In genomic region chr7:7765422-7765821, GRCh38 we compare ENCODE assay signal across 10 cellular contexts. TPM values are rescaled to one million over a fixed set of nuclear protein-coding genes. Genes with fewer than 3 reads are reported as not detected.
DNase-seq lines count a peak whose midpoint lies in the region; ATAC-seq and TF ChIP-seq lines count a peak whose summit lies in the region.
"Had no signal": no experiment of that assay in that cellular context is flagged by ENCODE, and none has a peak within 500 bp of the region (broad histone marks: within the 10 kb centered on the region; RNA-seq: fewer than 3 reads in every experiment).

No MANE protein-coding gene starts in this region.

- H3K4me3 ChIP-seq in CD8-positive, alpha-beta T cell (ENCODE audit: low read depth, low read length), result no peak overlapping the region
- H3K4me3 ChIP-seq in MG63 (no peak overlapping the region), gastrocnemius medialis (no peak overlapping the region), psoas muscle (no peak overlapping the region)

- no peak for TF ChIP-seq CTCF in CD8-positive, alpha-beta T cell (IDR thresholded peaks at IDR 0.05)
- no peak for TF ChIP-seq CTCF in gastrocnemius medialis (IDR thresholded peaks at IDR 0.05 in 4 of 5, conservative IDR thresholded peaks at IDR 0.05 in 1 of 5)
- no peak for TF ChIP-seq CTCF in psoas muscle (IDR thresholded peaks at IDR 0.05)

- H3K36me3 ChIP-seq in CD8-positive, alpha-beta T cell (ENCODE audit: insufficient read depth, low read length), result no peaks in the 10 kb centered on the region
- H3K36me3 ChIP-seq in MG63, result no peaks in the 10 kb centered on the region
- H3K36me3 ChIP-seq in gastrocnemius medialis, result no peaks in the 10 kb centered on the region
- no peaks in the 10 kb centered on the region for H3K36me3 ChIP-seq in psoas muscle (ENCODE audit: insufficient read depth in 1 of 2, low read depth in 1 of 2)
- H3K36me3 ChIP-seq: neutrophil had no signal

- DNase-seq in CD8-positive, alpha-beta T cell, result no peak
- DNase-seq in MG63, result peak; percentile 37
- no peak for DNase-seq in NCI-H345 (lab: John Stamatoyannopoulos, UW)
- no peak for DNase-seq in medulla oblongata (ENCODE audit: extremely low spot score)
- DNase-seq in gastrocnemius medialis, result no peak
- no peak for DNase-seq in psoas muscle
- DNase-seq: activated naive CD8-positive, alpha-beta T cell treated with anti-CD3 and anti-CD28 coated beads, Interleukin-2, amount 10 ng/mL, durations not matched to agents 7 days and 5 days had no signal

- peaks cover 29% of the 10 kb centered on the region for H3K4me1 ChIP-seq in CD8-positive, alpha-beta T cell (ENCODE audit: insufficient read depth, low read length)
- H3K4me1 ChIP-seq in gastrocnemius medialis (peaks cover 9 to 14% of the 10 kb centered on the region in 2 donors), psoas muscle (peaks cover 19% of the 10 kb centered on the region)

- no peak for TF ChIP-seq POLR2A in gastrocnemius medialis (IDR thresholded peaks at IDR 0.05)

- H3K27me3 Mint-ChIP-seq in CD8-positive, alpha-beta T cell (ENCODE audit: low read depth), result no peaks in the 10 kb centered on the region
- H3K27me3 Mint-ChIP-seq: activated naive CD8-positive, alpha-beta T cell treated with anti-CD3 and anti-CD28 coated beads, Interleukin-2, amount 10 ng/mL, durations not matched to agents 7 days and 5 days had no signal

- ATAC-seq in CD8-positive, alpha-beta T cell, result no peak
- ATAC-seq in GM19397 (IDR thresholded peaks at IDR 0.05; ENCODE audit: unreplicated experiment) (peak; percentile 48), HG02885 (IDR thresholded peaks at IDR 0.05; ENCODE audit: poor library complexity, unreplicated experiment) (peak; percentile 73), gastrocnemius medialis (no peak), psoas muscle (no peak)

- POLR2A ChIA-PET in CD8-positive, alpha-beta T cell (lab: Charles Lee), result interaction anchor here (0.8 to 1.2 kb wide), 2 partner anchors 8 to 584 kb away, joined by 3 read pairs; no protein-coding TSS in a partner anchor

- H3K4me1 Mint-ChIP-seq in CD8-positive, alpha-beta T cell (ENCODE audit: low read depth), result peaks cover 47% of the 10 kb centered on the region

- H3K9me3 ChIP-seq in CD8-positive, alpha-beta T cell (ENCODE audit: low read length), result no peaks in the 10 kb centered on the region
- H3K9me3 ChIP-seq in MG63 (no peaks in the 10 kb centered on the region), gastrocnemius medialis (no peaks in the 10 kb centered on the region), psoas muscle (no peaks in the 10 kb centered on the region)
- H3K9me3 ChIP-seq: neutrophil had no signal

- H3K27ac ChIP-seq in CD8-positive, alpha-beta T cell (ENCODE audit: low read depth, low read length), result no peak overlapping the region
- H3K27ac ChIP-seq in gastrocnemius medialis (no peak overlapping the region), psoas muscle (no peak overlapping the region)
- H3K27ac ChIP-seq: neutrophil had no signal

- intact Hi-C loops in CD8-positive, alpha-beta T cell (cut with DNase I, micrococcal nuclease), result loop anchor here (2.0 to 10.0 kb wide), 3 partner anchors 15 to 341 kb away; no protein-coding TSS in a partner anchor
- intact Hi-C loops in gastrocnemius medialis (cut with DNase I; ENCODE audit: low total_unique reads) (no loop called here), psoas muscle (cut with DNase I) (loop anchor here (10.0 kb wide), 2 partner anchors 201 to 449 kb away; partner anchors contain the start of gene MIOS (in 1 of the 2))

- in situ Hi-C loops in gastrocnemius medialis (cut with MboI; ENCODE audit: low sequenced_read_pairs in 4 of 4), result loop anchor here in 2 of 4 donors (10.0 to 25.0 kb wide), 3 partner anchors 341 to 449 kb away; no protein-coding TSS in a partner anchor

- H3K9me3 Mint-ChIP-seq in CD8-positive, alpha-beta T cell, result no peaks in the 10 kb centered on the region
- H3K9me3 Mint-ChIP-seq: activated naive CD8-positive, alpha-beta T cell treated with anti-CD3 and anti-CD28 coated beads, Interleukin-2, amount 10 ng/mL, durations not matched to agents 7 days and 5 days had no signal

- H3K36me3 Mint-ChIP-seq in CD8-positive, alpha-beta T cell, result peaks cover 8% of the 10 kb centered on the region
- H3K36me3 Mint-ChIP-seq: activated naive CD8-positive, alpha-beta T cell treated with anti-CD3 and anti-CD28 coated beads, Interleukin-2, amount 10 ng/mL, durations not matched to agents 7 days and 5 days had no signal

- no peak overlapping the region for H3K4me3 Mint-ChIP-seq in CD8-positive, alpha-beta T cell
- H3K4me3 Mint-ChIP-seq: activated naive CD8-positive, alpha-beta T cell treated with anti-CD3 and anti-CD28 coated beads, Interleukin-2, amount 10 ng/mL, durations not matched to agents 7 days and 5 days had no signal

- CTCF ChIA-PET in CD8-positive, alpha-beta T cell (lab: Charles Lee), result interaction anchor here (0.9 to 2.8 kb wide), 7 partner anchors 11 to 442 kb away, joined by 3 to 16 read pairs (median 3); no protein-coding TSS in a partner anchor

- H3K27ac Mint-ChIP-seq in CD8-positive, alpha-beta T cell, result peak overlapping the region; percentile 76

- H3K27me3 ChIP-seq in CD8-positive, alpha-beta T cell (ENCODE audit: insufficient read depth, low read length), result no peaks in the 10 kb centered on the region
- H3K27me3 ChIP-seq in MG63 (no peaks in the 10 kb centered on the region), gastrocnemius medialis (no peaks in the 10 kb centered on the region), psoas muscle (ENCODE audit: insufficient read depth in 3 of 3, low read length in 2 of 3) (no peaks in the 10 kb centered on the region)
- H3K27me3 ChIP-seq: neutrophil had no signal

RNA-seq across cellular contexts. Expression of gene RPA3, which starts 47.0 kb away (rescaled TPM):
- 10 to 100 TPM; 28.9 to 32.9 TPM for total RNA-seq in CD8-positive, alpha-beta T cell
- 55.7 and 81.5 TPM in 2 replicates for total RNA-seq in MG63 (2014; rRNA removed; shearing (Covaris generic); ENCODE audit: low replicate concordance)
- total RNA-seq in gastrocnemius medialis, result 10 to 100 TPM in 3 of 4 donors, 1 to 10 TPM in 1; 4.7 to 14.3 (median 12.5) TPM
- 10 to 100 TPM; 13.1 to 18.9 (median 14.5) TPM for total RNA-seq in psoas muscle
- polyA plus RNA-seq in psoas muscle, result 10 to 100 TPM; 10.8 to 24.8 (median 13.3) TPM

Comparison
In these comparisons a context has a peak if more than half of its experiments do, and no peak if none do; other contexts are left out.
1. ATAC-seq: peak in GM19397 (single experiment) and HG02885 (single experiment); none in CD8-positive, alpha-beta T cell (single experiment), gastrocnemius medialis (0 of 2) and psoas muscle (0 of 4).